8 cellular contexts compared by ENCODE assay signal in the genomic region with DNA sequence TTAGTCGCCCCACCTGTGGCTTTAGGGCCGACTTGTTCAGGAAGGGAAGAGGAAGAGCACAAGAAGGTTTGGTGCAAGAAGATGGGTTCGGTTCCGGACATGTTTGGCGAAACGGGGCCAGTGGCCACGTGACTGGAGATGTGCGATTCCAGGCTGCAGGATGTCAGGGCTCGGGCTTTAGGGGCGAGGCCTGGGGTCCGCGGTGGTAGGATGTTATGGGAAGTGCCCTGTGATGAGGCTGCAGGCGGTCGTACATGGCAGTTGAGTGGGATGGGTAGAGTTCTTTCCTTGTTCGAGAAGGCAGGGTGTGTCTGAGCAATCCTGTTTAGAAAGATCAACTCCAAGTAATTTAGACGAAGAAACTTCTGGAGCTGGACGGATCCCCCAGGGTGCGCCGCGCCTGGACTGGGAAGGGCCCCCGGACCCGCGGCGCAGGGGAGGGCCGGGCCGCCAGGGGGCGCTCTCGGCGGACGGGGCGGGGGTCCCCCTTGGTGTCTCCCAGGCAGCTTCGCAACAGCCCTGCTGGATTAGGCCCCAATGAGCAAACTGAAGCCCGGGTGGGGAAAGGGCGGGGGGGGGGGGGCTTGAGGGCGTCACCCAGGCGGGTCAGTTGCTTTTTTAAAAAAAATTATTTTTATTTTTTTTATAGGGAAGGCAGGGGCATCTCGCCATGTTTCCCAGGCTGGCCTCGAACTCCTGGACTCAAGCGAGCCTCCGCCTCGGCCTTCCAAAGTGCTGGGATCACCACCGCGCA. TPM values are rescaled to one million over a fixed set of nuclear protein-coding genes. Genes with fewer than 3 reads are reported as not detected.
DNase-seq lines count a peak whose midpoint lies in the region; TF ChIP-seq lines count a peak whose summit lies in the region.

No MANE protein-coding gene starts in this region.

- no peak overlapping the region for H3K4ac ChIP-seq in neuronal stem cell (ENCODE audit: low read length)

- H3K27me3 ChIP-seq in OCI-LY1 (ENCODE audit: insufficient read depth, low read length) (peaks cover 3% of the 10 kb centered on the region; the same call in 1 of the 2 replicates), neuronal stem cell (ENCODE audit: control insufficient read depth in 3 of 3, insufficient read depth in 3 of 3, low read depth in 1 of 3, low read length in 3 of 3) (no peaks in the 10 kb centered on the region), uterus (no peaks in the 10 kb centered on the region)

- H2BK120ac ChIP-seq in neuronal stem cell (ENCODE audit: low read depth, low read length), result no peak overlapping the region

- H2BK12ac ChIP-seq in neuronal stem cell (ENCODE audit: low read length), result no peak overlapping the region

- no peak overlapping the region for H2BK15ac ChIP-seq in neuronal stem cell (ENCODE audit: low read length)

- H3K79me2 ChIP-seq in OCI-LY1 (ENCODE audit: insufficient read depth, low read length), result no peaks in the 10 kb centered on the region

- H3K9ac ChIP-seq in OCI-LY1 (ENCODE audit: low read length) (no peak overlapping the region), neuronal stem cell (ENCODE audit: low read depth, low read length, poor library complexity) (no peak overlapping the region)

- H4K20me1 ChIP-seq in OCI-LY1 (ENCODE audit: insufficient read depth, low read length), result no peaks in the 10 kb centered on the region

- H3K36me3 ChIP-seq in OCI-LY1 (ENCODE audit: insufficient read depth, low read length) (peaks cover 8% of the 10 kb centered on the region), neuronal stem cell (replicated peaks in 1 of 2; ENCODE audit: control insufficient read depth in 2 of 2, insufficient read depth in 2 of 2, low read length in 2 of 2) (peaks cover 0 to 9% of the 10 kb centered on the region in 2 donors), uterus (no peaks in the 10 kb centered on the region)

- intact Hi-C loops in uterus (cut with DNase I; ENCODE audit: low total_unique reads), result no loop called here

- TF ChIP-seq CTCF in OCI-LY1 (IDR thresholded peaks at IDR 0.05; ENCODE audit: low read length) (peak; percentile 15; the same call in 1 of the 2 replicates), uterus (IDR thresholded peaks at IDR 0.05) (peak in 1 of 4 experiments; percentile 21)

- H3K4me3 ChIP-seq in OCI-LY1 (ENCODE audit: low read depth, low read length, poor library complexity, severe bottlenecking) (no peak overlapping the region), neuronal stem cell (ENCODE audit: low read length in 2 of 2) (no peak overlapping the region), uterus (no peak overlapping the region)

- H3F3A ChIP-seq in OCI-LY1 (ENCODE audit: insufficient read depth, low read length), result no peaks in the 10 kb centered on the region

- H4K91ac ChIP-seq in neuronal stem cell (ENCODE audit: low read depth, low read length, poor library complexity), result peak overlapping the region; percentile 41

- H3K4me1 ChIP-seq in OCI-LY1 (ENCODE audit: insufficient read depth, low read length, severe bottlenecking) (no peaks in the 10 kb centered on the region), neuronal stem cell (ENCODE audit: control insufficient read depth in 2 of 2, insufficient read depth in 1 of 2, low read depth in 1 of 2, low read length in 2 of 2) (peaks cover 0 to 2% of the 10 kb centered on the region in 2 donors), uterus (no peaks in the 10 kb centered on the region)

- H2AK5ac ChIP-seq in neuronal stem cell (ENCODE audit: low read depth, low read length), result peak overlapping the region; percentile 69

- H3K9me2 ChIP-seq in OCI-LY1 (ENCODE audit: low read depth, low read length), result no peaks in the 10 kb centered on the region

- H3K4me2 ChIP-seq in OCI-LY1 (ENCODE audit: low read length) (no peak overlapping the region), neuronal stem cell (ENCODE audit: insufficient read depth, low read length, poor library complexity, severe bottlenecking) (no peak overlapping the region)

- H2BK5ac ChIP-seq in neuronal stem cell (ENCODE audit: low read length), result no peak overlapping the region

- TF ChIP-seq POLR2A in uterus (IDR thresholded peaks at IDR 0.05), result no peak

- no peaks in the 10 kb centered on the region for H3K79me1 ChIP-seq in neuronal stem cell (ENCODE audit: low read depth, low read length)

- no peak overlapping the region for H4K8ac ChIP-seq in neuronal stem cell (ENCODE audit: low read depth, low read length)

- no peaks in the 10 kb centered on the region; the same call in none of the 2 replicates for H3K9me3 ChIP-seq in OCI-LY1 (ENCODE audit: low read length)
- H3K9me3 ChIP-seq in neuronal stem cell (replicated peaks in 1 of 2; ENCODE audit: control insufficient read depth in 2 of 2, insufficient read depth in 1 of 2, low read depth in 1 of 2, low read length in 2 of 2), result no peaks in the 10 kb centered on the region
- H3K9me3 ChIP-seq in uterus, result no peaks in the 10 kb centered on the region

- peak; percentile 71 for DNase-seq in D341Med (ENCODE audit: low spot score)
- peak; percentile 67 for DNase-seq in ecto neural progenitor cell (ENCODE audit: low spot score)
- no peak for DNase-seq in neuronal stem cell (ENCODE audit: low spot score)
- DNase-seq in anterior cingulate cortex (lab: John Stamatoyannopoulos, UW), result no peak
- DNase-seq in NCI-H2029 treated with DMSO at 0.1 percent for 48 hours (lab: John Stamatoyannopoulos, UW), result no peak
- DNase-seq in uterus, result no peak
- no peak for DNase-seq in islet precursor cell

- 100% methylated on average over 1 of the region's 43 CpGs; no CpG with 5 or more reads in 1 of the 2 donors for WGBS in neuronal stem cell (ENCODE audit: extremely low coverage in 2 of 2, insufficient read length in 2 of 2, insufficient replicate concordance in 1 of 2), 2 donors

- H2AFZ ChIP-seq in OCI-LY1 (ENCODE audit: low read length) (no peak overlapping the region), neuronal stem cell (ENCODE audit: low read length) (no peak overlapping the region)

- no peak overlapping the region for H3K27ac ChIP-seq in OCI-LY1 (ENCODE audit: low read depth, low read length, poor library complexity, severe bottlenecking)
- no peak overlapping the region for H3K27ac ChIP-seq in neuronal stem cell (replicated peaks; ENCODE audit: low read length)
- H3K27ac ChIP-seq in uterus, result no peak overlapping the region

- no peak overlapping the region for H3K23ac ChIP-seq in neuronal stem cell (ENCODE audit: low read depth, low read length, poor library complexity)

- H3K18ac ChIP-seq in neuronal stem cell (ENCODE audit: low read length), result peak overlapping the region; percentile 74

- H3K14ac ChIP-seq in neuronal stem cell (ENCODE audit: low read length), result no peak overlapping the region

RNA-seq across cellular contexts. Expression of gene SDC1, which starts 17.2 kb away (rescaled TPM):
- 45.3 TPM for polyA plus RNA-seq in neuronal stem cell (2013, experiment 1 of 2)
- polyA plus RNA-seq in neuronal stem cell (2013, experiment 2 of 2), result 48.1 TPM
- total RNA-seq in uterus, result 10 to 100 TPM in 1 of 4 donors, 1 to 10 TPM in 1, under 1 TPM in 1, not detected in 1; 0.29 to 30.1 (median 3.0) TPM

Comparison
In these comparisons a context has a peak if more than half of its experiments do, and no peak if none do; other contexts are left out.
1. DNase-seq: peak in D341Med (single experiment) and ecto neural progenitor cell (single experiment); none in neuronal stem cell (single experiment), anterior cingulate cortex (0 of 58), NCI-H2029 treated with DMSO at 0.1 percent for 48 hours (single experiment), uterus (0 of 2) and islet precursor cell (single experiment).